Comparison of ENCODE assay signal across 2 cellular contexts in the genomic region with DNA sequence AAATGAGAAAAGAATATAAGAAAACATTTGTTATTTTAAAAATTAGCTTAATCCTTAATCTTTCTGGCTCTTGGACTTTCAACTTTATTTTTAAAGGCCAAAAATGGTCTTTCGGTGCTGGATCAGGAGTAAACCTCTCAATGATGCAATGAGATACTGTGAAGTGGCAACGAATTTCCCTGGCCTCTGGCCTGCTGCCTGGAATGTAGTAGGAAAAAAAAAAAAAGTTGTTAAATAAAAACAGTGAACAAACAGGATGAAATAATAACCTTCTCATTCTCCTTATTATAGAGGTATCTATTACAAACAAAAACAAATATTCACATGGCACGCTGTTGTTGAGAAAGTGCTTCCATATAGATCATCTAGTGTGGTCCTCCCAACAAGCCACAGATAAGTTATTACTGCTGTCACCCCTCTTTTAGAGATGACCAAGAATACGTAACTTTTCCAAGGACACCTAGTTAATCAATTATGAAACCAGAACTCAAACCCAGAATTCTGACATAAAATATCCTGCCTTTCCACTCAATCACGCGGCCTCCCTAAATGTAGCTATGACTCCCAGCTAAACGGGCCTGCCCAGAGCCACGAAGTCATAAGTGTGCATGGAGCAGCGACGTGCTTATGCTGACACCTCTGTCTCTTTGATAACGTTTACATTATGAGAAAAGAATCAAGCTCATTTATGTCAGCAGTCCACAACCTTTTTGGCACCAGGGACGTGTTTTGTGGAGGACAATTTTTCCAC.
TF ChIP-seq lines count a peak whose summit lies in the region.

No MANE protein-coding gene starts in this region.

TF ChIP-seq in liver, 16 proteins besides CTCF, POLR2A, EP300 and RAD21:
- TF ChIP-seq, protein P1, sequence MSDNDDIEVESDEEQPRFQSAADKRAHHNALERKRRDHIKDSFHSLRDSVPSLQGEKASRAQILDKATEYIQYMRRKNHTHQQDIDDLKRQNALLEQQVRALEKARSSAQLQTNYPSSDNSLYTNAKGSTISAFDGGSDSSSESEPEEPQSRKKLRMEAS (IDR thresholded peaks at IDR 0.05), result peak; percentile 70
- TF ChIP-seq EGR1 (IDR thresholded peaks at IDR 0.05; ENCODE audit: low read depth in 2 of 2) (no peak), HNF4G (IDR thresholded peaks at IDR 0.05) (no peak), NR2F2 (IDR thresholded peaks at IDR 0.05) (no peak), SP1 (IDR thresholded peaks at IDR 0.05) (peak; percentile 91), TAF1 (conservative IDR thresholded peaks at IDR 0.05) (peak; percentile 27), HNF4A (conservative IDR thresholded peaks at IDR 0.05) (peak in 1 of 2 donors; percentile 59), RXRA (IDR thresholded peaks at IDR 0.05) (peak; percentile 43 to 63), GABPA (IDR thresholded peaks at IDR 0.05 in 1 of 2, conservative IDR thresholded peaks at IDR 0.05 in 1 of 2) (peak in 1 of 2 donors; percentile 8), YY1 (IDR thresholded peaks at IDR 0.05) (peak; percentile 85), JUND (IDR thresholded peaks at IDR 0.05) (peak; percentile 12 to 56), FOXA1 (IDR thresholded peaks at IDR 0.05) (no peak), FOXA2 (IDR thresholded peaks at IDR 0.05) (no peak)
- TF ChIP-seq, protein P2, sequence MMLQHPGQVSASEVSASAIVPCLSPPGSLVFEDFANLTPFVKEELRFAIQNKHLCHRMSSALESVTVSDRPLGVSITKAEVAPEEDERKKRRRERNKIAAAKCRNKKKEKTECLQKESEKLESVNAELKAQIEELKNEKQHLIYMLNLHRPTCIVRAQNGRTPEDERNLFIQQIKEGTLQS (IDR thresholded peaks at IDR 0.05), result peak; percentile 94
- TF ChIP-seq, protein P3, sequence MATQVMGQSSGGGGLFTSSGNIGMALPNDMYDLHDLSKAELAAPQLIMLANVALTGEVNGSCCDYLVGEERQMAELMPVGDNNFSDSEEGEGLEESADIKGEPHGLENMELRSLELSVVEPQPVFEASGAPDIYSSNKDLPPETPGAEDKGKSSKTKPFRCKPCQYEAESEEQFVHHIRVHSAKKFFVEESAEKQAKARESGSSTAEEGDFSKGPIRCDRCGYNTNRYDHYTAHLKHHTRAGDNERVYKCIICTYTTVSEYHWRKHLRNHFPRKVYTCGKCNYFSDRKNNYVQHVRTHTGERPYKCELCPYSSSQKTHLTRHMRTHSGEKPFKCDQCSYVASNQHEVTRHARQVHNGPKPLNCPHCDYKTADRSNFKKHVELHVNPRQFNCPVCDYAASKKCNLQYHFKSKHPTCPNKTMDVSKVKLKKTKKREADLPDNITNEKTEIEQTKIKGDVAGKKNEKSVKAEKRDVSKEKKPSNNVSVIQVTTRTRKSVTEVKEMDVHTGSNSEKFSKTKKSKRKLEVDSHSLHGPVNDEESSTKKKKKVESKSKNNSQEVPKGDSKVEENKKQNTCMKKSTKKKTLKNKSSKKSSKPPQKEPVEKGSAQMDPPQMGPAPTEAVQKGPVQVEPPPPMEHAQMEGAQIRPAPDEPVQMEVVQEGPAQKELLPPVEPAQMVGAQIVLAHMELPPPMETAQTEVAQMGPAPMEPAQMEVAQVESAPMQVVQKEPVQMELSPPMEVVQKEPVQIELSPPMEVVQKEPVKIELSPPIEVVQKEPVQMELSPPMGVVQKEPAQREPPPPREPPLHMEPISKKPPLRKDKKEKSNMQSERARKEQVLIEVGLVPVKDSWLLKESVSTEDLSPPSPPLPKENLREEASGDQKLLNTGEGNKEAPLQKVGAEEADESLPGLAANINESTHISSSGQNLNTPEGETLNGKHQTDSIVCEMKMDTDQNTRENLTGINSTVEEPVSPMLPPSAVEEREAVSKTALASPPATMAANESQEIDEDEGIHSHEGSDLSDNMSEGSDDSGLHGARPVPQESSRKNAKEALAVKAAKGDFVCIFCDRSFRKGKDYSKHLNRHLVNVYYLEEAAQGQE (IDR thresholded peaks at IDR 0.05), result peak; percentile 64
- TF ChIP-seq, protein P4, sequence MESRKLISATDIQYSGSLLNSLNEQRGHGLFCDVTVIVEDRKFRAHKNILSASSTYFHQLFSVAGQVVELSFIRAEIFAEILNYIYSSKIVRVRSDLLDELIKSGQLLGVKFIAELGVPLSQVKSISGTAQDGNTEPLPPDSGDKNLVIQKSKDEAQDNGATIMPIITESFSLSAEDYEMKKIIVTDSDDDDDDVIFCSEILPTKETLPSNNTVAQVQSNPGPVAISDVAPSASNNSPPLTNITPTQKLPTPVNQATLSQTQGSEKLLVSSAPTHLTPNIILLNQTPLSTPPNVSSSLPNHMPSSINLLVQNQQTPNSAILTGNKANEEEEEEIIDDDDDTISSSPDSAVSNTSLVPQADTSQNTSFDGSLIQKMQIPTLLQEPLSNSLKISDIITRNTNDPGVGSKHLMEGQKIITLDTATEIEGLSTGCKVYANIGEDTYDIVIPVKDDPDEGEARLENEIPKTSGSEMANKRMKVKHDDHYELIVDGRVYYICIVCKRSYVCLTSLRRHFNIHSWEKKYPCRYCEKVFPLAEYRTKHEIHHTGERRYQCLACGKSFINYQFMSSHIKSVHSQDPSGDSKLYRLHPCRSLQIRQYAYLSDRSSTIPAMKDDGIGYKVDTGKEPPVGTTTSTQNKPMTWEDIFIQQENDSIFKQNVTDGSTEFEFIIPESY (IDR thresholded peaks at IDR 0.05), result peak; percentile 68
TF ChIP-seq in liver: peak in this region for 11.

TF ChIP-seq in HepG2, 621 proteins besides CTCF, POLR2A, EP300 and RAD21:
- TF ChIP-seq XBP1 (CRISPR knock-in tag; IDR thresholded peaks at IDR 0.05), result no peak
- no peak for TF ChIP-seq NFYC (CRISPR knock-in tag; IDR thresholded peaks at IDR 0.05)
- TF ChIP-seq POLR2G (IDR thresholded peaks at IDR 0.05; ENCODE audit: low read depth, low read length), result no peak
- TF ChIP-seq SP4 (CRISPR knock-in tag; IDR thresholded peaks at IDR 0.05), result no peak
- no peak for TF ChIP-seq MAFF (IDR thresholded peaks at IDR 0.05; ENCODE audit: low read depth, low read length)
- no peak for TF ChIP-seq SATB2 (CRISPR knock-in tag; IDR thresholded peaks at IDR 0.05)
- TF ChIP-seq ZNF121 (CRISPR knock-in tag; IDR thresholded peaks at IDR 0.05), result no peak
- no peak for TF ChIP-seq ZNF878 (CRISPR knock-in tag; IDR thresholded peaks at IDR 0.05)
- no peak for TF ChIP-seq ARID2 (CRISPR knock-in tag; IDR thresholded peaks at IDR 0.05; ENCODE audit: borderline replicate concordance)
